ENCODE assay signal across 25 cellular contexts in genomic region chr1:244473059-244473605, GRCh38. TPM values are rescaled to one million over a fixed set of nuclear protein-coding genes. Genes with fewer than 3 reads are reported as not detected.
DNase-seq lines count a peak whose midpoint lies in the region; ATAC-seq, FAIRE-seq and TF ChIP-seq lines count a peak whose summit lies in the region.
"Had no signal": no experiment of that assay in that cellular context is flagged by ENCODE, and none has a peak within 500 bp of the region (broad histone marks: within the 10 kb centered on the region; RNA-seq: fewer than 3 reads in every experiment).

No MANE protein-coding gene starts in this region.

- H2AFZ ChIP-seq in keratinocyte (ENCODE audit: control insufficient read depth, low read length), result no peak overlapping the region

- dilution Hi-C loops in keratinocyte (cut with MboI; ENCODE audit: extremely low pct_ligation_motif_present, low sequenced_read_pairs), result no loop called here

- no peaks in the 10 kb centered on the region for H3K4me1 Mint-ChIP-seq in CD4-positive, alpha-beta T cell (ENCODE audit: low read depth)
- H3K4me1 Mint-ChIP-seq: B cell; CD4-positive, alpha-beta memory T cell; CD8-positive, alpha-beta memory T cell had no signal

- H3K36me3 Mint-ChIP-seq in CD4-positive, alpha-beta T cell (ENCODE audit: low read depth), result peaks cover 2% of the 10 kb centered on the region

- H3K9me3 Mint-ChIP-seq in CD4-positive, alpha-beta T cell, result no peaks in the 10 kb centered on the region

- FAIRE-seq in H54 (lab: Jason Lieb, UNC) (peak; percentile 27), TTC549 (lab: Jason Lieb, UNC) (peak; percentile 5), keratinocyte (lab: Jason Lieb, UNC) (peak; percentile 23)
- FAIRE-seq: A549, GM12891, GM19239 had no signal

- H4K20me1 ChIP-seq in keratinocyte (ENCODE audit: control insufficient read depth, extremely low read depth, insufficient read depth, low read length), result no peaks in the 10 kb centered on the region
- H4K20me1 ChIP-seq: BLaER1 treated with 17β-estradiol and CSF1 and Interleukin-3, amounts not matched to agents 10 nM and 100 nM had no signal

- no peaks in the 10 kb centered on the region for H3K36me3 ChIP-seq in keratinocyte (ENCODE audit: control insufficient read depth in 2 of 2, extremely low read depth in 1 of 2, insufficient read depth in 2 of 2, low read length in 2 of 2)
- H3K36me3 ChIP-seq: BLaER1 treated with 17β-estradiol and CSF1 and Interleukin-3, amounts not matched to agents 10 nM and 100 nM had no signal

- ATAC-seq in CD4-positive, alpha-beta T cell (ENCODE audit: poor library complexity), result no peak
- ATAC-seq in left lobe of liver, result no peak
- ATAC-seq: A549 had no signal

- no peaks in the 10 kb centered on the region for H3K79me2 ChIP-seq in keratinocyte (ENCODE audit: control insufficient read depth, insufficient read depth, low read length)

- H3K9ac ChIP-seq in keratinocyte (ENCODE audit: control insufficient read depth, extremely low read depth, insufficient read depth, low read length), result no peak overlapping the region
- H3K9ac ChIP-seq: BLaER1 treated with 17β-estradiol and CSF1 and Interleukin-3, amounts not matched to agents 10 nM and 100 nM had no signal

- intact Hi-C loops in CD4-positive, alpha-beta T cell (cut with DNase I, micrococcal nuclease), result no loop called here

- no peak overlapping the region for H3K27ac Mint-ChIP-seq in CD4-positive, alpha-beta T cell
- H3K27ac Mint-ChIP-seq: B cell; CD4-positive, alpha-beta memory T cell; CD8-positive, alpha-beta memory T cell had no signal

- DNase-seq in H54 (ENCODE audit: insufficient read length, low spot score) (no peak), keratinocyte (ENCODE audit: low read depth, low spot score) (no peak), foreskin fibroblast (no peak), left lobe of liver (ENCODE audit: low spot score) (no peak)
- DNase-seq in CD4-positive, alpha-beta T cell, result no peak
- DNase-seq: AML-193; CD4-positive, alpha-beta memory T cell; CD8-positive, alpha-beta memory T cell; COR-L47; DMS 273 treated with DMSO at 0.1 percent for 48 hours; DMS153; DMS53; DMS79; DND-41; EL; GDM1 had no signal

- TF ChIP-seq POLR2A in H54 (IDR thresholded peaks at IDR 0.05; ENCODE audit: low read depth, low read length), result no peak

- no peak overlapping the region for H3K4me3 ChIP-seq in keratinocyte (ENCODE audit: control insufficient read depth in 2 of 3, extremely low read depth in 1 of 3, insufficient read depth in 2 of 3, low read depth in 1 of 3, low read length in 3 of 3)
- no peak overlapping the region for H3K4me3 ChIP-seq in foreskin fibroblast (ENCODE audit: low read depth in 1 of 2, low read length in 2 of 2)
- H3K4me3 ChIP-seq: A549; BLaER1 treated with 17β-estradiol and CSF1 and Interleukin-3, amounts not matched to agents 10 nM and 100 nM had no signal

- H3K4me2 ChIP-seq in keratinocyte (ENCODE audit: control insufficient read depth, extremely low read depth, insufficient read depth, low read depth, low read length), result no peak overlapping the region
- H3K4me2 ChIP-seq: A549; BLaER1 treated with 17β-estradiol and CSF1 and Interleukin-3, amounts not matched to agents 10 nM and 100 nM had no signal

- CTCF ChIA-PET in CD4-positive, alpha-beta T cell (lab: Charles Lee), result no interaction called here

- no peaks in the 10 kb centered on the region for H3K27me3 Mint-ChIP-seq in CD4-positive, alpha-beta T cell
- H3K27me3 Mint-ChIP-seq: B cell; CD4-positive, alpha-beta memory T cell had no signal

- no peaks in the 10 kb centered on the region for H3K9me1 ChIP-seq in keratinocyte (ENCODE audit: control insufficient read depth, extremely low read depth, insufficient read depth, low read length)

- H3K9me3 ChIP-seq in keratinocyte (ENCODE audit: control insufficient read depth, low read depth, low read length), result no peaks in the 10 kb centered on the region
- no peaks in the 10 kb centered on the region for H3K9me3 ChIP-seq in CD4-positive, alpha-beta T cell (ENCODE audit: control insufficient read depth, low read length)
- H3K9me3 ChIP-seq: A549; BLaER1 treated with 17β-estradiol and CSF1 and Interleukin-3, amounts not matched to agents 10 nM and 100 nM had no signal

- H3K4me3 Mint-ChIP-seq in CD4-positive, alpha-beta T cell, result no peak overlapping the region
- H3K4me3 Mint-ChIP-seq: B cell; CD4-positive, alpha-beta memory T cell; CD8-positive, alpha-beta memory T cell had no signal

- no peak overlapping the region for H3K27ac ChIP-seq in keratinocyte (ENCODE audit: control insufficient read depth, insufficient read depth, low read length)
- H3K27ac ChIP-seq in CD4-positive, alpha-beta T cell (ENCODE audit: low read depth, low read length), result no peak overlapping the region
- H3K27ac ChIP-seq: 22Rv1; A549; BLaER1 treated with 17β-estradiol and CSF1 and Interleukin-3, amounts not matched to agents 10 nM and 100 nM; C4-2B had no signal

- POLR2A ChIA-PET in CD4-positive, alpha-beta T cell (lab: Charles Lee), result no interaction called here

- H3K4me1 ChIP-seq in keratinocyte (ENCODE audit: control insufficient read depth, extremely low read depth, insufficient read depth, low read length), result no peaks in the 10 kb centered on the region
- H3K4me1 ChIP-seq: A549; BLaER1 treated with 17β-estradiol and CSF1 and Interleukin-3, amounts not matched to agents 10 nM and 100 nM had no signal

- H3K27me3 ChIP-seq in keratinocyte (ENCODE audit: control insufficient read depth, extremely low read depth, insufficient read depth, low read length), result no peaks in the 10 kb centered on the region
- H3K27me3 ChIP-seq in CD4-positive, alpha-beta T cell (ENCODE audit: control insufficient read depth, insufficient read depth, low read length), result no peaks in the 10 kb centered on the region
- H3K27me3 ChIP-seq: BLaER1 treated with 17β-estradiol and CSF1 and Interleukin-3, amounts not matched to agents 10 nM and 100 nM had no signal

- TF ChIP-seq CTCF in keratinocyte (optimal IDR thresholded peaks at IDR 0.05 in 1 of 3, IDR thresholded peaks at IDR 0.05 in 1 of 3, conservative IDR thresholded peaks at IDR 0.05 in 1 of 3; ENCODE audit: extremely low read depth in 1 of 3, insufficient read depth in 2 of 3, low read length in 3 of 3) (no peak), foreskin fibroblast (IDR thresholded peaks at IDR 0.05; ENCODE audit: low read depth, low read length) (no peak)
- TF ChIP-seq CTCF in CD4-positive, alpha-beta T cell (IDR thresholded peaks at IDR 0.05), result no peak

RNA-seq across cellular contexts. Expression of gene CATSPERE, which starts 12.1 kb away (rescaled TPM):
- 0.12 to 0.64 TPM (median 0.42 TPM) in 3 replicates for polyA plus RNA-seq in keratinocyte
- polyA plus RNA-seq in keratinocyte (2011; ENCODE audit: low read depth), result not detected
- 0.06 and 0.32 TPM in 2 replicates for polyA plus RNA-seq in keratinocyte (2011; cell fraction: cytosol; rRNA removed)
- polyA plus RNA-seq in keratinocyte (2011; cell fraction: nucleus; rRNA removed), result 1.3 and 2.2 TPM in 2 replicates
- 0.22 and 0.27 TPM in 2 replicates for polyA plus RNA-seq in keratinocyte (2012; ENCODE audit: low replicate concordance)
- 0.56 to 2.6 TPM in 2 of 3 replicates, not detected in the other for polyA minus RNA-seq in keratinocyte
- not detected for polyA minus RNA-seq in keratinocyte (2011; cell fraction: cytosol; rRNA and poly(A)+ RNA removed)
- 1.1 and 3.0 TPM in 2 replicates for polyA minus RNA-seq in keratinocyte (2011; cell fraction: nucleus; rRNA and poly(A)+ RNA removed)
- total RNA-seq in CD4-positive, alpha-beta T cell, result 1 to 10 TPM in 1 of 2 experiments, under 1 TPM in 1; 0.91 to 1.4 TPM
- total RNA-seq in left lobe of liver, result 1.2 TPM
- total RNA-seq: G401 had no signal

RNA-seq across cellular contexts. Expression of gene ADSS2, which starts 21.4 kb away (rescaled TPM):
- 26.0 to 53.5 TPM (median 30.0 TPM) in 3 replicates for polyA plus RNA-seq in keratinocyte
- 46.3 TPM for polyA plus RNA-seq in keratinocyte (2011; ENCODE audit: low read depth)
- polyA plus RNA-seq in keratinocyte (2011; cell fraction: cytosol; rRNA removed), result 29.6 and 42.4 TPM in 2 replicates
- polyA plus RNA-seq in keratinocyte (2011; cell fraction: nucleus; rRNA removed), result 22.5 and 36.5 TPM in 2 replicates
- 32.3 TPM in 2 replicates for polyA plus RNA-seq in keratinocyte (2012; ENCODE audit: low replicate concordance)
- polyA minus RNA-seq in keratinocyte, result 2.1 to 21.5 TPM (median 9.4 TPM) in 3 replicates
- polyA minus RNA-seq in keratinocyte (2011; cell fraction: cytosol; rRNA and poly(A)+ RNA removed), result 22.6 TPM
- 20.2 and 27.1 TPM in 2 replicates for polyA minus RNA-seq in keratinocyte (2011; cell fraction: nucleus; rRNA and poly(A)+ RNA removed)
- total RNA-seq in CD4-positive, alpha-beta T cell, result 10 to 100 TPM; 30.8 to 34.0 TPM
- 9.3 TPM for total RNA-seq in left lobe of liver
